8 cellular contexts compared by ENCODE assay signal in genomic region chr7:36153571-36154097, GRCh38. TPM values are rescaled to one million over a fixed set of nuclear protein-coding genes. Genes with fewer than 3 reads are reported as not detected.
DNase-seq lines count a peak whose midpoint lies in the region; ATAC-seq and TF ChIP-seq lines count a peak whose summit lies in the region.

No MANE protein-coding gene starts in this region.

- DNase-seq in activated T-cell treated with anti-CD3 and anti-CD28 coated beads for 24 hours (ENCODE audit: low read depth) = peak; percentile 5
- no peak for DNase-seq in activated T-cell treated with anti-CD3 and anti-CD28 coated beads for 4 hours
- DNase-seq in activated CD4-positive, alpha-beta T cell treated with anti-CD3 and anti-CD28 coated beads, Interleukin-2, amount 50 U/mL, for 1 hour = peak; percentile 12
- no peak for DNase-seq in fibroblast of pulmonary artery (ENCODE audit: low read depth)
- peak; percentile 1 for DNase-seq in neuronal stem cell (ENCODE audit: low spot score)
- DNase-seq in activated effector memory CD4-positive, alpha-beta T cell treated with anti-CD3 and anti-CD28 coated beads, Interleukin-2, amount 50 U/mL, for 16 hours = no peak
- DNase-seq in GM19238 (ENCODE audit: insufficient read length, low spot score) = no peak

- no peaks in the 10 kb centered on the region for H3K36me3 ChIP-seq in neuronal stem cell (replicated peaks in 1 of 2; ENCODE audit: control insufficient read depth in 2 of 2, insufficient read depth in 2 of 2, low read length in 2 of 2)

- H3K9ac ChIP-seq in neuronal stem cell (ENCODE audit: low read depth, low read length, poor library complexity) = peak overlapping the region; percentile 66

- peaks cover 0 to 12% (median 2%) of the 10 kb centered on the region in 3 experiments for H3K27me3 ChIP-seq in neuronal stem cell (ENCODE audit: control insufficient read depth in 3 of 3, insufficient read depth in 3 of 3, low read depth in 1 of 3, low read length in 3 of 3)

- no CpG with 5 or more reads among the region's 32 CpGs for WGBS in neuronal stem cell (ENCODE audit: extremely low coverage in 2 of 2, insufficient read length in 2 of 2, insufficient replicate concordance in 1 of 2), 2 donors

- H2BK120ac ChIP-seq in neuronal stem cell (ENCODE audit: low read depth, low read length) = peak overlapping the region; percentile 53

- H3K27ac ChIP-seq in neuronal stem cell (replicated peaks; ENCODE audit: low read length) = no peak overlapping the region

- peak overlapping the region; percentile 46 for H2BK5ac ChIP-seq in neuronal stem cell (ENCODE audit: low read length)

- H4K91ac ChIP-seq in neuronal stem cell (ENCODE audit: low read depth, low read length, poor library complexity) = no peak overlapping the region

- peak overlapping the region; percentile 96 for H2AFZ ChIP-seq in neuronal stem cell (ENCODE audit: low read length)

- no peak for TF ChIP-seq CTCF in fibroblast of pulmonary artery (IDR thresholded peaks at IDR 0.05; ENCODE audit: low read length, missing control alignments)

- peaks cover 4 to 10% of the 10 kb centered on the region in 2 donors for H3K4me1 ChIP-seq in neuronal stem cell (ENCODE audit: control insufficient read depth in 2 of 2, insufficient read depth in 1 of 2, low read depth in 1 of 2, low read length in 2 of 2)

- peak overlapping the region; percentile 60 for H3K4me3 ChIP-seq in fibroblast of pulmonary artery (replicated peaks; ENCODE audit: low read depth, low read length)
- peak overlapping the region; percentile 64 to 87 for H3K4me3 ChIP-seq in neuronal stem cell (ENCODE audit: low read length in 2 of 2)

- peak overlapping the region; percentile 87 for H3K18ac ChIP-seq in neuronal stem cell (ENCODE audit: low read length)

- H2AK5ac ChIP-seq in neuronal stem cell (ENCODE audit: low read depth, low read length) = no peak overlapping the region

- peak overlapping the region; percentile 52 for H4K8ac ChIP-seq in neuronal stem cell (ENCODE audit: low read depth, low read length)

- no peak overlapping the region for H3K14ac ChIP-seq in neuronal stem cell (ENCODE audit: low read length)

- H3K23ac ChIP-seq in neuronal stem cell (ENCODE audit: low read depth, low read length, poor library complexity) = peak overlapping the region; percentile 71

- peak; percentile 20 for ATAC-seq in HG03354 (IDR thresholded peaks at IDR 0.05; ENCODE audit: poor library complexity, severe bottlenecking, unreplicated experiment)

- H3K4me2 ChIP-seq in neuronal stem cell (ENCODE audit: insufficient read depth, low read length, poor library complexity, severe bottlenecking) = peak overlapping the region; percentile 96

- H3K79me1 ChIP-seq in neuronal stem cell (ENCODE audit: low read depth, low read length) = no peaks in the 10 kb centered on the region

- H3K4ac ChIP-seq in neuronal stem cell (ENCODE audit: low read length) = no peak overlapping the region

- peaks cover 0 to under 1% of the 10 kb centered on the region in 2 donors for H3K9me3 ChIP-seq in neuronal stem cell (replicated peaks in 1 of 2; ENCODE audit: control insufficient read depth in 2 of 2, insufficient read depth in 1 of 2, low read depth in 1 of 2, low read length in 2 of 2)

- H2BK12ac ChIP-seq in neuronal stem cell (ENCODE audit: low read length) = no peak overlapping the region

- no peak overlapping the region for H2BK15ac ChIP-seq in neuronal stem cell (ENCODE audit: low read length)

RNA-seq across cellular contexts. Expression of gene EEPD1, which starts 0.6 kb away (rescaled TPM):
- 3.0 TPM for polyA plus RNA-seq in neuronal stem cell (2013, experiment 1 of 2)
- polyA plus RNA-seq in neuronal stem cell (2013, experiment 2 of 2) = 3.2 TPM

Comparison
In these comparisons a context has a peak if more than half of its experiments do, and no peak if none do; other contexts are left out.
1. DNase-seq: peak in activated T-cell treated with anti-CD3 and anti-CD28 coated beads for 24 hours (single experiment), activated CD4-positive, alpha-beta T cell treated with anti-CD3 and anti-CD28 coated beads, Interleukin-2, amount 50 U/mL, for 1 hour (single experiment) and neuronal stem cell (single experiment); none in activated T-cell treated with anti-CD3 and anti-CD28 coated beads for 4 hours (single experiment), fibroblast of pulmonary artery (single experiment), activated effector memory CD4-positive, alpha-beta T cell treated with anti-CD3 and anti-CD28 coated beads, Interleukin-2, amount 50 U/mL, for 16 hours (single experiment) and GM19238 (single experiment).